1 cellular context compared by ENCODE assay signal in genomic region chr20:45814314-45814713, GRCh38.
TF ChIP-seq lines count a peak whose summit lies in the region.

No MANE protein-coding gene starts in this region.

TF ChIP-seq in IMR-90, 13 proteins besides CTCF, POLR2A, EP300 and RAD21:
- TF ChIP-seq SMC3 (IDR thresholded peaks at IDR 0.05; ENCODE audit: low read depth, low read length) (no peak), CHD1 (IDR thresholded peaks at IDR 0.05; ENCODE audit: low read depth, low read length) (no peak), MAZ (IDR thresholded peaks at IDR 0.05; ENCODE audit: borderline replicate concordance, low read depth, low read length) (no peak), CEBPB (IDR thresholded peaks at IDR 0.05; ENCODE audit: low read depth, low read length) (no peak), NFE2L2 (IDR thresholded peaks at IDR 0.05; ENCODE audit: low read depth, low read length) (no peak), MAFK (IDR thresholded peaks at IDR 0.05; ENCODE audit: low read depth, low read length) (no peak), BHLHE40 (IDR thresholded peaks at IDR 0.05; ENCODE audit: low read depth, low read length) (no peak), RCOR1 (IDR thresholded peaks at IDR 0.05; ENCODE audit: insufficient replicate concordance, low read length) (no peak), USF2 (IDR thresholded peaks at IDR 0.05; ENCODE audit: low read depth, low read length) (no peak), FOS (IDR thresholded peaks at IDR 0.05; ENCODE audit: low read depth, low read length) (no peak), RFX5 (IDR thresholded peaks at IDR 0.05; ENCODE audit: low read depth, low read length) (no peak), ELK1 (IDR thresholded peaks at IDR 0.05; ENCODE audit: borderline replicate concordance, low read depth, low read length) (no peak), MXI1 (IDR thresholded peaks at IDR 0.05; ENCODE audit: borderline replicate concordance, low read depth, low read length) (no peak)
